26 cellular contexts compared by ENCODE assay signal in genomic region chr17:73611630-73612029, GRCh38. TPM values are rescaled to one million over a fixed set of nuclear protein-coding genes. Genes with fewer than 3 reads are reported as not detected.
A peak's percentile ranks its signal among the peaks of the same experiment; 100 is the strongest.
DNase-seq lines count a peak whose midpoint lies in the region; ATAC-seq, FAIRE-seq and TF ChIP-seq lines count a peak whose summit lies in the region.
"Had no signal": no experiment of that assay in that cellular context is flagged by ENCODE, and none has a peak within 500 bp of the region (broad histone marks: within the 10 kb centered on the region; RNA-seq: fewer than 3 reads in every experiment).

No MANE protein-coding gene starts in this region.

- no peaks in the 10 kb centered on the region for H3K79me2 ChIP-seq in astrocyte (ENCODE audit: insufficient read depth, low read length)

- H3K27ac ChIP-seq in HUES48 (ENCODE audit: low read depth, low read length) (peak overlapping the region; percentile 95), astrocyte (ENCODE audit: low read depth, low read length) (no peak overlapping the region)
- H3K27ac ChIP-seq: GM23248, HL-60 had no signal

- H3K9me3 ChIP-seq in HUES48 (ENCODE audit: control insufficient read depth, insufficient read depth, low read length) (no peaks in the 10 kb centered on the region), astrocyte (ENCODE audit: insufficient read depth, low read depth, low read length) (no peaks in the 10 kb centered on the region)
- H3K9me3 ChIP-seq: Caco-2, SK-N-SH had no signal

- TF ChIP-seq CTCF in astrocyte (IDR thresholded peaks at IDR 0.05; ENCODE audit: insufficient read depth, low read depth, low read length), result no peak
- TF ChIP-seq CTCF in nephron (IDR thresholded peaks at IDR 0.05; ENCODE audit: unreplicated experiment in 3 of 3), result no peak
- TF ChIP-seq CTCF in type B pancreatic cell (conservative IDR thresholded peaks at IDR 0.05), result no peak

- peaks cover 32% of the 10 kb centered on the region for H3K4me1 ChIP-seq in HUES48 (ENCODE audit: control insufficient read depth, insufficient read depth, low read length)
- no peaks in the 10 kb centered on the region for H3K4me1 ChIP-seq in astrocyte (ENCODE audit: insufficient read depth, low read length)
- H3K4me1 ChIP-seq: Caco-2 had no signal

- H3K27me3 Mint-ChIP-seq in astrocyte (ENCODE audit: low read depth, unreplicated experiment) (peaks cover 15% of the 10 kb centered on the region), nephron (ENCODE audit: low read depth) (no peaks in the 10 kb centered on the region), type B pancreatic cell (no peaks in the 10 kb centered on the region)
- H3K27me3 Mint-ChIP-seq in stimulated activated naive CD8-positive, alpha-beta T cell treated with anti-CD3 and anti-CD28 coated beads, Interleukin-15, amount 100 ng/mL, for 72 hours, result no peaks in the 10 kb centered on the region

- H3K9me3 Mint-ChIP-seq in astrocyte (ENCODE audit: unreplicated experiment) (peaks cover 3% of the 10 kb centered on the region), nephron (no peaks in the 10 kb centered on the region), type B pancreatic cell (no peaks in the 10 kb centered on the region)
- H3K9me3 Mint-ChIP-seq in stimulated activated naive CD8-positive, alpha-beta T cell treated with anti-CD3 and anti-CD28 coated beads, Interleukin-15, amount 100 ng/mL, for 72 hours, result no peaks in the 10 kb centered on the region
- H3K9me3 Mint-ChIP-seq: CD4-positive, alpha-beta memory T cell had no signal

- H3K36me3 Mint-ChIP-seq in astrocyte (ENCODE audit: low read depth, unreplicated experiment) (peaks cover 12% of the 10 kb centered on the region), nephron (ENCODE audit: low read depth) (no peaks in the 10 kb centered on the region), type B pancreatic cell (peaks cover 6% of the 10 kb centered on the region)
- H3K36me3 Mint-ChIP-seq: CD4-positive, alpha-beta memory T cell had no signal

- H3K27me3 ChIP-seq in HUES48 (ENCODE audit: control insufficient read depth, insufficient read depth, low read length) (no peaks in the 10 kb centered on the region), astrocyte (ENCODE audit: insufficient read depth, low read length) (peaks cover 2% of the 10 kb centered on the region)

- no peak overlapping the region for H3K9ac ChIP-seq in HUES48 (ENCODE audit: low read depth, low read length)
- H3K9ac ChIP-seq in astrocyte (ENCODE audit: low read length), result no peak overlapping the region
- H3K9ac ChIP-seq: GM23248, SK-N-SH had no signal

- no peak overlapping the region for H3K4me2 ChIP-seq in astrocyte (ENCODE audit: low read length)
- H3K4me2 ChIP-seq: SK-N-SH had no signal

- no peak overlapping the region for H3K4me3 ChIP-seq in HUES48 (ENCODE audit: low read depth, low read length)
- no peak overlapping the region for H3K4me3 ChIP-seq in astrocyte (ENCODE audit: insufficient read depth, low read depth, low read length)
- H3K4me3 ChIP-seq: GM12878, GM23248 had no signal

- H2AFZ ChIP-seq in astrocyte (ENCODE audit: low read depth, low read length), result no peak overlapping the region
- H2AFZ ChIP-seq: GM23248 had no signal

- no peak for FAIRE-seq in astrocyte (lab: Jason Lieb, UNC)
- FAIRE-seq: GM12878 had no signal

- no peaks in the 10 kb centered on the region for H4K20me1 ChIP-seq in astrocyte (ENCODE audit: insufficient read depth, low read length)

- peak overlapping the region; percentile 44 for H3K27ac Mint-ChIP-seq in astrocyte (ENCODE audit: unreplicated experiment)
- H3K27ac Mint-ChIP-seq in nephron, result peak overlapping the region; percentile 29 to 69 (median 54)
- H3K27ac Mint-ChIP-seq in type B pancreatic cell, result no peak overlapping the region
- no peak overlapping the region for H3K27ac Mint-ChIP-seq in stimulated activated naive CD8-positive, alpha-beta T cell treated with anti-CD3 and anti-CD28 coated beads, Interleukin-15, amount 100 ng/mL, for 72 hours
- H3K27ac Mint-ChIP-seq: CD4-positive, alpha-beta memory T cell had no signal

- peaks cover 36% of the 10 kb centered on the region for H3K4me1 Mint-ChIP-seq in astrocyte (ENCODE audit: low read depth, unreplicated experiment)
- peaks cover 84% of the 10 kb centered on the region for H3K4me1 Mint-ChIP-seq in nephron
- peaks cover 50% of the 10 kb centered on the region for H3K4me1 Mint-ChIP-seq in type B pancreatic cell (ENCODE audit: unreplicated experiment)
- no peaks in the 10 kb centered on the region for H3K4me1 Mint-ChIP-seq in stimulated activated naive CD8-positive, alpha-beta T cell treated with anti-CD3 and anti-CD28 coated beads, Interleukin-15, amount 100 ng/mL, for 72 hours
- H3K4me1 Mint-ChIP-seq: CD4-positive, alpha-beta memory T cell had no signal

- H3K36me3 ChIP-seq in HUES48 (ENCODE audit: control insufficient read depth, insufficient read depth, low read length) (no peaks in the 10 kb centered on the region), astrocyte (ENCODE audit: insufficient read depth, low read length) (no peaks in the 10 kb centered on the region)

- DNase-seq in astrocyte (ENCODE audit: low read depth) (no peak), type B pancreatic cell (ENCODE audit: extremely low spot score, unreplicated experiment) (no peak), T-helper 1 cell (no peak)
- DNase-seq in stimulated activated naive CD8-positive, alpha-beta T cell treated with anti-CD3 and anti-CD28 coated beads, Interleukin-15, amount 100 ng/mL, for 72 hours, result no peak
- no peak for DNase-seq in stimulated activated naive CD8-positive, alpha-beta T cell treated with anti-CD3 and anti-CD28 coated beads, Interleukin-15, Interleukin-2, amounts not matched to agents 100 U/mL and 50 U/mL, for 24 hours
- DNase-seq: Caco-2; CD4-positive, alpha-beta memory T cell; DMS 273 treated with DMSO at 0.1 percent for 48 hours; DMS79 treated with DMSO at 0.1 percent for 48 hours; GM23248; HCEC 1CT; KBM-7; MM.1S; NCI-H1092; NCI-H1436 treated with DMSO at 0.1 percent for 48 hours; NCI-H2029; NCI-H345; NCI-H524; PC-3; SHP77; SK-N-SH had no signal

- H3K4me3 Mint-ChIP-seq in astrocyte (ENCODE audit: unreplicated experiment) (no peak overlapping the region), nephron (peak overlapping the region in 1 of 3 experiments; percentile 17), type B pancreatic cell (peak overlapping the region; percentile 31)
- no peak overlapping the region for H3K4me3 Mint-ChIP-seq in stimulated activated naive CD8-positive, alpha-beta T cell treated with anti-CD3 and anti-CD28 coated beads, Interleukin-15, amount 100 ng/mL, for 72 hours
- H3K4me3 Mint-ChIP-seq: CD4-positive, alpha-beta memory T cell had no signal

- no peak for ATAC-seq in stimulated activated naive CD8-positive, alpha-beta T cell treated with anti-CD3 and anti-CD28 coated beads, Interleukin-15, amount 100 ng/mL, for 72 hours
- ATAC-seq in stimulated activated naive CD8-positive, alpha-beta T cell treated with anti-CD3 and anti-CD28 coated beads, Interleukin-15, Interleukin-2, amounts not matched to agents 100 U/mL and 50 U/mL, for 24 hours, result no peak
- ATAC-seq: GM12878, PC-3 had no signal

RNA-seq across cellular contexts. Expression of gene SDK2, which starts 32.6 kb away (rescaled TPM):
- total RNA-seq in astrocyte, result 11.2 and 12.4 TPM in 2 replicates
- total RNA-seq in type B pancreatic cell (ENCODE audit: low replicate concordance), result 4.6 and 47.3 TPM in 2 replicates
- total RNA-seq: HT-29 had no signal

Comparison
In these comparisons a context has a peak if more than half of its experiments do, and no peak if none do; other contexts are left out.
1. H3K27ac Mint-ChIP-seq: peak in astrocyte (single experiment) and nephron (3 of 3); none in type B pancreatic cell (single experiment) and stimulated activated naive CD8-positive, alpha-beta T cell treated with anti-CD3 and anti-CD28 coated beads, Interleukin-15, amount 100 ng/mL, for 72 hours (0 of 2).